ENCODE assay signal across 17 cellular contexts in the genomic region with DNA sequence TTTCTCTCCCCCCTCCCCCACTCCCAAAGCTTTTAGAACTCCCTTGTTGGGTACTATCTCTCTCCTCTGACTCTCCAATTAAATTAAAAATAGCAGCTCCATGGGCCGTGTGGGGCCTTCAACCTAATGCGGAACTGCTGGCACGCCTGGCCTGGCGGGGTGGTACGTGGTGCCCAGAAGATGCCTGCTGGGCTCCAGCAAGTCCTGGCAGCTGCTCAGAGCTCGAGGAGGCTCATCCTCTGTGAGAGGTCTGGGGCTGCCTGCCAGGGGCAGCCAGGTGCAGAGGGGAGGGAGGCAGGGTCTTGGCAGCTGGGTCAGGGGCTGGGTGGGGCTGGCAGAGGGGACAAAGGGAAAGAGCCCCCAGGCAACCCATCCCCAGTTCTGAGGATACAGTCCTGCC.
A peak's percentile ranks its signal among the peaks of the same experiment; 100 is the strongest.
DNase-seq lines count a peak whose midpoint lies in the region; ATAC-seq lines count a peak whose summit lies in the region.
"Had no signal": no experiment of that assay in that cellular context is flagged by ENCODE, and none has a peak within 500 bp of the region (broad histone marks: within the 10 kb centered on the region; RNA-seq: fewer than 3 reads in every experiment).

No MANE protein-coding gene starts in this region.

- DNase-seq in activated effector memory CD4-positive, alpha-beta T cell treated with anti-CD3 and anti-CD28 coated beads, Interleukin-2, amount 50 U/mL, for 16 hours: peak; percentile 39
- no peak for DNase-seq in activated effector memory CD4-positive, alpha-beta T cell treated with Interleukin-2 at 50 U/mL for 16 hours
- DNase-seq in NCI-H446 treated with DMSO at 0.1 percent for 48 hours (lab: John Stamatoyannopoulos, UW): peak; percentile 88
- DNase-seq in left ventricle myocardium superior: peak; percentile 77
- no peak for DNase-seq in RKO (ENCODE audit: low spot score)
- no peak for DNase-seq in MV-4-11 (lab: John Stamatoyannopoulos, UW)
- DNase-seq: activated CD4-positive, alpha-beta T cell treated with anti-CD3 and anti-CD28 coated beads for 48 hours; activated naive CD8-positive, alpha-beta T cell treated with anti-CD3 and anti-CD28 coated beads, Interleukin-2, amount 50 U/mL, for 24 hours; body of pancreas; colonic mucosa; GOT3; left lung; NCI-H146; NCI-H748 treated with DMSO at 0.1 percent for 48 hours; spleen had no signal

- ATAC-seq in left ventricle myocardium superior (peak; percentile 96), HG03280 (IDR thresholded peaks at IDR 0.05; ENCODE audit: unreplicated experiment) (no peak), GM18909 (IDR thresholded peaks at IDR 0.05; ENCODE audit: poor library complexity, unreplicated experiment) (no peak)
- ATAC-seq: activated naive CD8-positive, alpha-beta T cell treated with anti-CD3 and anti-CD28 coated beads, Interleukin-2, amount 50 U/mL, for 24 hours; body of pancreas; left lung had no signal

- intact Hi-C loops in left ventricle myocardium superior (cut with micrococcal nuclease): no loop called here

Comparison
In these comparisons a context has a peak if more than half of its experiments do, and no peak if none do; other contexts are left out.
1. DNase-seq: peak in activated effector memory CD4-positive, alpha-beta T cell treated with anti-CD3 and anti-CD28 coated beads, Interleukin-2, amount 50 U/mL, for 16 hours (single experiment), NCI-H446 treated with DMSO at 0.1 percent for 48 hours (single experiment) and left ventricle myocardium superior (single experiment); none in activated effector memory CD4-positive, alpha-beta T cell treated with Interleukin-2 at 50 U/mL for 16 hours (single experiment), RKO (single experiment) and MV-4-11 (single experiment).